ENCODE assay signal across 9 cellular contexts in genomic region chr2:20509766-20510490, GRCh38.
DNase-seq lines count a peak whose midpoint lies in the region; ATAC-seq lines count a peak whose summit lies in the region.
"Had no signal": no experiment of that assay in that cellular context is flagged by ENCODE, and none has a peak within 500 bp of the region (broad histone marks: within the 10 kb centered on the region; RNA-seq: fewer than 3 reads in every experiment).

No MANE protein-coding gene starts in this region.

- no peaks in the 10 kb centered on the region; the same call in 1 of the 2 replicates for H3K9me3 ChIP-seq in iPS DF 6.9 (ENCODE audit: control insufficient read depth, insufficient read depth, low read length)

- no CpG with 5 or more reads among the region's 15 CpGs for WGBS in iPS DF 6.9 (ENCODE audit: insufficient coverage, insufficient read length)

- no peaks in the 10 kb centered on the region for H3K27me3 ChIP-seq in iPS DF 6.9 (ENCODE audit: control insufficient read depth, insufficient read depth, low read length)

- ATAC-seq in HG03521 (IDR thresholded peaks at IDR 0.05; ENCODE audit: unreplicated experiment) (peak; percentile 31), HG03460 (IDR thresholded peaks at IDR 0.05; ENCODE audit: unreplicated experiment) (no peak), HG03565 (IDR thresholded peaks at IDR 0.05; ENCODE audit: unreplicated experiment) (no peak)

- peaks cover 7% of the 10 kb centered on the region; the same call in 1 of the 2 replicates for H3K4me1 ChIP-seq in iPS DF 6.9 (ENCODE audit: control insufficient read depth, insufficient read depth, low read length)

- no peak overlapping the region for H3K27ac ChIP-seq in iPS DF 6.9 (ENCODE audit: low read length)

- in situ Hi-C loops in ACHN (cut with HindIII; ENCODE audit: low pct_ligation_motif_present, low pct_unique_long_range_greater_than_20kb, low sequenced_read_pairs) = no loop called here

- H3K36me3 ChIP-seq in iPS DF 6.9 (ENCODE audit: control insufficient read depth, insufficient read depth, low read length) = no peaks in the 10 kb centered on the region

- DNase-seq in ACHN (peak; percentile 88), RPMI8226 (peak; percentile 70), iPS DF 6.9 (ENCODE audit: low read depth, low spot score) (peak; percentile 41), cortex of kidney (lab: John Stamatoyannopoulos, UW) (no peak), GM03348 (ENCODE audit: low spot score) (no peak)
- DNase-seq: activated naive CD8-positive, alpha-beta T cell treated with anti-CD3 and anti-CD28 coated beads, Interleukin-2, amount 10 ng/mL, durations not matched to agents 7 days and 5 days had no signal

- H3K4me3 ChIP-seq in iPS DF 6.9 (ENCODE audit: low read length) = no peak overlapping the region

Comparison
In these comparisons a context has a peak if more than half of its experiments do, and no peak if none do; other contexts are left out.
1. DNase-seq: peak in ACHN (single experiment), RPMI8226 (single experiment) and iPS DF 6.9 (single experiment); none in cortex of kidney (single experiment) and GM03348 (single experiment).